In genomic region chr11:70462818-70463477, GRCh38 we compare ENCODE assay signal across 3 cellular contexts.
TF ChIP-seq lines count a peak whose summit lies in the region.

No MANE protein-coding gene starts in this region.

TF ChIP-seq in A549, 52 proteins besides CTCF, POLR2A, EP300 and RAD21:
- no peak for TF ChIP-seq MYC (IDR thresholded peaks at IDR 0.05; ENCODE audit: borderline replicate concordance, low read length)
- 0 out of 2 replicates have a peak, but pooled peaks have one; percentile 21 for TF ChIP-seq USF2 (IDR thresholded peaks at IDR 0.05)
TF ChIP-seq in A549: peak in this region for 1.

TF ChIP-seq in IMR-90, 13 proteins besides CTCF, POLR2A, EP300 and RAD21:
- peak; percentile 32; the same call in 1 of the 2 replicates for TF ChIP-seq USF2 (IDR thresholded peaks at IDR 0.05; ENCODE audit: low read depth, low read length)
- no peak for TF ChIP-seq MAFK (IDR thresholded peaks at IDR 0.05; ENCODE audit: low read depth, low read length)

TF ChIP-seq in H1, 55 proteins besides CTCF, POLR2A, EP300 and RAD21:
- TF ChIP-seq ATF2 (IDR thresholded peaks at IDR 0.05; ENCODE audit: low read length), result no peak
- peak; percentile 64 for TF ChIP-seq MAX (IDR thresholded peaks at IDR 0.05)
- peak; percentile 60 for TF ChIP-seq USF2 (IDR thresholded peaks at IDR 0.05; ENCODE audit: low read length)
- no peak for TF ChIP-seq RNF2 (IDR thresholded peaks at IDR 0.05; ENCODE audit: borderline replicate concordance, low read depth, low read length, missing control alignments, poor library complexity, severe bottlenecking)
- no peak for TF ChIP-seq EZH2 (IDR thresholded peaks at IDR 0.05; ENCODE audit: low read depth, low read length, severe bottlenecking)
- TF ChIP-seq CHD7 (IDR thresholded peaks at IDR 0.05; ENCODE audit: insufficient replicate concordance, low read length), result no peak
- TF ChIP-seq CBX8 (IDR thresholded peaks at IDR 0.05; ENCODE audit: borderline replicate concordance, low read depth, low read length), result no peak
- TF ChIP-seq HDAC2 (IDR thresholded peaks at IDR 0.05; ENCODE audit: borderline replicate concordance in 1 of 2, low read depth in 2 of 2, low read length in 2 of 2), result no peak
- peak; percentile 53; the same call in 1 of the 2 replicates for TF ChIP-seq SP1 (IDR thresholded peaks at IDR 0.05; ENCODE audit: low read depth, low read length)
- TF ChIP-seq JUND (IDR thresholded peaks at IDR 0.05; ENCODE audit: low read length), result no peak
- no peak for TF ChIP-seq TCF12 (IDR thresholded peaks at IDR 0.05; ENCODE audit: low read depth, low read length)
- TF ChIP-seq KDM4A (IDR thresholded peaks at IDR 0.05; ENCODE audit: low read depth, low read length, severe bottlenecking), result no peak
- TF ChIP-seq TAF1 (IDR thresholded peaks at IDR 0.05; ENCODE audit: low read depth, low read length), result no peak
- TF ChIP-seq E2F6 (IDR thresholded peaks at IDR 0.05), result peak; percentile 91
- peak; percentile 48; the same call in 1 of the 2 replicates for TF ChIP-seq CHD2 (IDR thresholded peaks at IDR 0.05; ENCODE audit: low read length)
